In genomic region chr3:189967254-189967865, GRCh38 we compare ENCODE assay signal across 9 cellular contexts.
DNase-seq lines count a peak whose midpoint lies in the region; ATAC-seq and TF ChIP-seq lines count a peak whose summit lies in the region.
"Had no signal": no experiment of that assay in that cellular context is flagged by ENCODE, and none has a peak within 500 bp of the region (broad histone marks: within the 10 kb centered on the region; RNA-seq: fewer than 3 reads in every experiment).

No MANE protein-coding gene starts in this region.

- H3K9me3 Mint-ChIP-seq in WTC11 = peaks cover 17% of the 10 kb centered on the region
- H3K9me3 Mint-ChIP-seq: T-cell had no signal

- H3K27ac ChIP-seq in C4-2B = no peak overlapping the region

- no peak overlapping the region for H3K4me3 Mint-ChIP-seq in WTC11
- H3K4me3 Mint-ChIP-seq: T-cell had no signal

- ATAC-seq in GM18498 (IDR thresholded peaks at IDR 0.05; ENCODE audit: unreplicated experiment) (peak; percentile 79), HG02870 (IDR thresholded peaks at IDR 0.05; ENCODE audit: unreplicated experiment) (peak; percentile 63), WTC11 (peak; percentile 34; the same call in 1 of the 2 replicates)
- ATAC-seq: T-cell had no signal

- H3K36me3 Mint-ChIP-seq in WTC11 = peaks cover 32% of the 10 kb centered on the region
- H3K36me3 Mint-ChIP-seq: T-cell had no signal

- CTCF ChIA-PET in WTC11 (lab: Charles Lee) = interaction anchor here (0.7 to 2.1 kb wide), 6 partner anchors 15 to 355 kb away, joined by 3 to 16 read pairs (median 4); partner anchors contain the start of genes CLDN1 and P3H2

- TF ChIP-seq CTCF in C4-2B (conservative IDR thresholded peaks at IDR 0.05) (peak; percentile 94), WTC11 (IDR thresholded peaks at IDR 0.05) (peak; percentile 85)

- no peaks in the 10 kb centered on the region for H3K27me3 Mint-ChIP-seq in WTC11 (ENCODE audit: low read depth)

- H3K4me1 Mint-ChIP-seq in WTC11 = peaks cover 17% of the 10 kb centered on the region
- H3K4me1 Mint-ChIP-seq: T-cell had no signal

- DNase-seq in NCI-H2029 (lab: John Stamatoyannopoulos, UW) (peak; percentile 18), WTC11 (ENCODE audit: low spot score) (no peak), hepatic stellate cell (ENCODE audit: low spot score) (peak; percentile 29), stromal cell of bone marrow (ENCODE audit: low read depth) (peak; percentile 44), epidermal melanocyte (ENCODE audit: insufficient read length, low spot score) (no peak)

- no peak overlapping the region; the same call in 1 of the 2 replicates for H3K27ac Mint-ChIP-seq in WTC11

- POLR2A ChIA-PET in WTC11 (lab: Charles Lee) = no interaction called here

TF ChIP-seq in WTC11, 78 proteins besides CTCF, POLR2A, EP300 and RAD21:
- TF ChIP-seq MLX (CRISPR knock-in tag; IDR thresholded peaks at IDR 0.05) = no peak
TF ChIP-seq in WTC11: peak in this region for 0.

Comparison
In these comparisons a context has a peak if more than half of its experiments do, and no peak if none do; other contexts are left out.
1. DNase-seq: peak in NCI-H2029 (single experiment), hepatic stellate cell (single experiment) and stromal cell of bone marrow (single experiment); none in WTC11 (single experiment) and epidermal melanocyte (single experiment).
2. Peak in every context shown above with its lines, with median percentiles within 50 percentile points of each other: ATAC-seq.